21 cellular contexts compared by ENCODE assay signal in genomic region chrX:149036086-149036485, GRCh38.
DNase-seq lines count a peak whose midpoint lies in the region; ATAC-seq and TF ChIP-seq lines count a peak whose summit lies in the region.
"Had no signal": no experiment of that assay in that cellular context is flagged by ENCODE, and none has a peak within 500 bp of the region (broad histone marks: within the 10 kb centered on the region; RNA-seq: fewer than 3 reads in every experiment).

No MANE protein-coding gene starts in this region.

- peaks cover 8% of the 10 kb centered on the region for H3K4me1 Mint-ChIP-seq in chondrocyte (ENCODE audit: low read depth)
- no peaks in the 10 kb centered on the region for H3K4me1 Mint-ChIP-seq in activated T-helper 2 cell treated with anti-CD3 and anti-CD28 coated beads, Interferon-gamma antibody, Interleukin-2, Interleukin-4, amounts not matched to agents 10 μg/mL and 5 μg/mL and 100 μg/mL, durations not matched to agents 14 hours and 24 hours and 36 hours (ENCODE audit: low read depth)
- H3K4me1 Mint-ChIP-seq: CD4-positive, CD25-positive, alpha-beta regulatory T cell had no signal

- no peak for TF ChIP-seq CTCF in chondrocyte (IDR thresholded peaks at IDR 0.05)

- H3K36me3 Mint-ChIP-seq in chondrocyte (ENCODE audit: low read depth) = no peaks in the 10 kb centered on the region
- no peaks in the 10 kb centered on the region for H3K36me3 Mint-ChIP-seq in activated T-helper 2 cell treated with anti-CD3 and anti-CD28 coated beads, Interferon-gamma antibody, Interleukin-2, Interleukin-4, amounts not matched to agents 10 μg/mL and 5 μg/mL and 100 μg/mL, durations not matched to agents 14 hours and 24 hours and 36 hours (ENCODE audit: low read depth)
- H3K36me3 Mint-ChIP-seq: CD4-positive, CD25-positive, alpha-beta regulatory T cell had no signal

- peaks cover 9% of the 10 kb centered on the region for H3K9me3 Mint-ChIP-seq in chondrocyte (ENCODE audit: low read depth)
- no peaks in the 10 kb centered on the region for H3K9me3 Mint-ChIP-seq in activated T-helper 2 cell treated with anti-CD3 and anti-CD28 coated beads, Interferon-gamma antibody, Interleukin-2, Interleukin-4, amounts not matched to agents 10 μg/mL and 5 μg/mL and 100 μg/mL, durations not matched to agents 14 hours and 24 hours and 36 hours
- H3K9me3 Mint-ChIP-seq: CD4-positive, CD25-positive, alpha-beta regulatory T cell had no signal

- ATAC-seq in GM18868 (IDR thresholded peaks at IDR 0.05; ENCODE audit: unreplicated experiment) = peak; percentile 61

- DNase-seq in chondrocyte (ENCODE audit: low spot score) = no peak
- peak; percentile 36 for DNase-seq in medulla oblongata (ENCODE audit: extremely low spot score)
- no peak for DNase-seq in posterior cingulate gyrus
- DNase-seq in stimulated activated CD4-positive, alpha-beta T cell treated with anti-CD3 and anti-CD28 coated beads, Interleukin-2, amount 100 ng/mL, for 48 hours = no peak
- no peak for DNase-seq in activated T-helper 2 cell treated with anti-CD3 and anti-CD28 coated beads, Interferon-gamma antibody, Interleukin-2, Interleukin-4, amounts not matched to agents 10 μg/mL and 5 μg/mL and 100 μg/mL, durations not matched to agents 14 hours and 24 hours and 36 hours (ENCODE audit: low spot score)
- DNase-seq in EL = no peak
- DNase-seq: BE2C; CD4-positive, CD25-positive, alpha-beta regulatory T cell; DMS153; DND-41; GM23248; H9; KBM-7; MG63; NCI-H2029; NCI-H446 treated with DMSO at 0.1 percent for 48 hours; NCI-H526; NCI-H82; PC-9; SHP77 had no signal

- intact Hi-C loops in posterior cingulate gyrus (cut with DNase I) = no loop called here
- intact Hi-C loops in activated T-helper 2 cell treated with anti-CD3 and anti-CD28 coated beads, Interferon-gamma antibody, Interleukin-2, Interleukin-4, amounts not matched to agents 10 μg/mL and 5 μg/mL and 100 μg/mL, durations not matched to agents 14 hours and 24 hours and 36 hours (cut with micrococcal nuclease) = no loop called here

- H3K27ac Mint-ChIP-seq in chondrocyte (ENCODE audit: unreplicated experiment) = peak overlapping the region; percentile 55
- H3K27ac Mint-ChIP-seq in activated T-helper 2 cell treated with anti-CD3 and anti-CD28 coated beads, Interferon-gamma antibody, Interleukin-2, Interleukin-4, amounts not matched to agents 10 μg/mL and 5 μg/mL and 100 μg/mL, durations not matched to agents 14 hours and 24 hours and 36 hours = no peak overlapping the region
- H3K27ac Mint-ChIP-seq: CD4-positive, CD25-positive, alpha-beta regulatory T cell; H9 had no signal

- H3K27me3 Mint-ChIP-seq in chondrocyte (ENCODE audit: low read depth) = no peaks in the 10 kb centered on the region
- H3K27me3 Mint-ChIP-seq in activated T-helper 2 cell treated with anti-CD3 and anti-CD28 coated beads, Interferon-gamma antibody, Interleukin-2, Interleukin-4, amounts not matched to agents 10 μg/mL and 5 μg/mL and 100 μg/mL, durations not matched to agents 14 hours and 24 hours and 36 hours (ENCODE audit: low read depth) = no peaks in the 10 kb centered on the region
- H3K27me3 Mint-ChIP-seq: CD4-positive, CD25-positive, alpha-beta regulatory T cell had no signal

- H3K4me3 Mint-ChIP-seq in chondrocyte (ENCODE audit: unreplicated experiment) = no peak overlapping the region
- H3K4me3 Mint-ChIP-seq in activated T-helper 2 cell treated with anti-CD3 and anti-CD28 coated beads, Interferon-gamma antibody, Interleukin-2, Interleukin-4, amounts not matched to agents 10 μg/mL and 5 μg/mL and 100 μg/mL, durations not matched to agents 14 hours and 24 hours and 36 hours (ENCODE audit: low read depth) = no peak overlapping the region
- H3K4me3 Mint-ChIP-seq: CD4-positive, CD25-positive, alpha-beta regulatory T cell; H9 had no signal
